In the genomic region with DNA sequence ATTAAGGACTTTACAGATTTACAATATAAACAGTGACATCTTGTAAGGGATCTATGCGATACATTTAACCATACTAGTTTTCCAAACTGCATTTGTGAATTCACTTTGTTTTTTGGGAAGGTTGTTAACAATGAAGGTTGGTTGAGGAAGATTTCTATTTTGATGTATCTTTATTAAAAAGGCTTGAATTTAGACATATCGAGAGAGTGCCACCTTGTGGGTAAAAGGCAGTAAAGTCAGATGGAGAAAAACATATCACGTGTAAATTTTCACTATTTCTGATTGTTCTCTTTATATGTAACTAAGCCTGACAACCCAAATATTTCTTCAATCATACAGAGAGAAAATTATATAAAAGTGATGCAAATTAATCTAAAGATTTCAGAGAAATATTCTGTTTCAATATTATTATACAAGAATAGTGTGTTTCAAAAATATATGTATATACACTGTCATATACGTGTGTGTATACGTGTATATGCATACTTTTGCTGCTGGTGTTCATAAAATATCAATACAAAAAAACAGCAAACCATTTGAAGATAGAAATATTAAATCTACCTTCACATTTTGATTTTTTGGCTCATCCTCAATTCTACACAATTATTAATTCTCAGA, we compare ENCODE assay signal across 9 cellular contexts.
A peak's percentile ranks its signal among the peaks of the same experiment; 100 is the strongest.
DNase-seq lines count a peak whose midpoint lies in the region; ATAC-seq and TF ChIP-seq lines count a peak whose summit lies in the region.
"Had no signal": no experiment of that assay in that cellular context is flagged by ENCODE, and none has a peak within 500 bp of the region (broad histone marks: within the 10 kb centered on the region; RNA-seq: fewer than 3 reads in every experiment).

No MANE protein-coding gene starts in this region.

- H3K27ac ChIP-seq in VCaP (no peak overlapping the region), left lung (no peak overlapping the region), gastrocnemius medialis (no peak overlapping the region)

- intact Hi-C loops in left lung (cut with DNase I) (loop anchor here in 1 of 2 donors (10.0 kb wide), 1 partner anchor 221 kb away; no protein-coding TSS in a partner anchor), gastrocnemius medialis (cut with DNase I; ENCODE audit: low total_unique reads) (no loop called here)

- H3K4me3 ChIP-seq in BE2C (ENCODE audit: low read depth, low read length) (no peak overlapping the region), HFF-Myc (replicated peaks; ENCODE audit: low read depth, low read length) (no peak overlapping the region), left lung (no peak overlapping the region), gastrocnemius medialis (no peak overlapping the region)

- in situ Hi-C loops in gastrocnemius medialis (cut with MboI; ENCODE audit: low sequenced_read_pairs in 4 of 4), result no loop called here

- H3K9me3 ChIP-seq in BE2C, result no peaks in the 10 kb centered on the region
- no peaks in the 10 kb centered on the region for H3K9me3 ChIP-seq in left lung
- no peaks in the 10 kb centered on the region for H3K9me3 ChIP-seq in gastrocnemius medialis

- no peaks in the 10 kb centered on the region for H3K4me1 ChIP-seq in BE2C
- no peaks in the 10 kb centered on the region for H3K4me1 ChIP-seq in left lung
- H3K4me1 ChIP-seq in gastrocnemius medialis, result no peaks in the 10 kb centered on the region

- ATAC-seq in left lung (peak; percentile 44), gastrocnemius medialis (no peak), HG02852 (IDR thresholded peaks at IDR 0.05; ENCODE audit: unreplicated experiment) (no peak)
- no peak for ATAC-seq in activated CD4-positive, CD25-positive, alpha-beta regulatory T cell treated with anti-CD3 and anti-CD28 coated beads, Interleukin-2, amount 50 U/mL, for 24 hours

- DNase-seq in BE2C (no peak), HFF-Myc (ENCODE audit: extremely low read depth, low read depth) (no peak), left lung (no peak), gastrocnemius medialis (no peak)
- DNase-seq in NK-92 treated with Interleukin-12 subunit alpha and Interleukin-12 subunit beta, amount 100 ng/mL, for 24 hours (lab: John Stamatoyannopoulos, UW), result no peak
- DNase-seq: NCI-H774 had no signal

- TF ChIP-seq CTCF in BE2C (IDR thresholded peaks at IDR 0.05; ENCODE audit: low read depth, low read length), result peak; percentile 56
- peak; percentile 23 for TF ChIP-seq CTCF in HFF-Myc (IDR thresholded peaks at IDR 0.05; ENCODE audit: low read depth, low read length, missing control alignments)
- peak; percentile 78 for TF ChIP-seq CTCF in VCaP (conservative IDR thresholded peaks at IDR 0.05)
- TF ChIP-seq CTCF in left lung (IDR thresholded peaks at IDR 0.05), result peak in 1 of 2 donors; percentile 64
- TF ChIP-seq CTCF in gastrocnemius medialis (IDR thresholded peaks at IDR 0.05 in 4 of 5, conservative IDR thresholded peaks at IDR 0.05 in 1 of 5), result no peak

- no peak for TF ChIP-seq POLR2A in gastrocnemius medialis (IDR thresholded peaks at IDR 0.05)

- H3K36me3 ChIP-seq in BE2C (no peaks in the 10 kb centered on the region), left lung (no peaks in the 10 kb centered on the region), gastrocnemius medialis (no peaks in the 10 kb centered on the region)

- no peaks in the 10 kb centered on the region for H3K27me3 ChIP-seq in BE2C
- H3K27me3 ChIP-seq in left lung, result no peaks in the 10 kb centered on the region
- H3K27me3 ChIP-seq in gastrocnemius medialis, result no peaks in the 10 kb centered on the region

Comparison
In these comparisons a context has a peak if more than half of its experiments do, and no peak if none do; other contexts are left out.
1. CTCF ChIP-seq: peak in BE2C (single experiment), HFF-Myc (single experiment) and VCaP (single experiment); none in gastrocnemius medialis (0 of 5).